Comparison of ENCODE assay signal across 1 cellular context in genomic region chr20:3168079-3168828, GRCh38.
A peak's percentile ranks its signal among the peaks of the same experiment; 100 is the strongest.
TF ChIP-seq lines count a peak whose summit lies in the region.

No MANE protein-coding gene starts in this region.

TF ChIP-seq in WTC11, 78 proteins besides CTCF, POLR2A, EP300 and RAD21 (continued from another document):
- peak; percentile 61; the same call in 1 of the 2 replicates for TF ChIP-seq ARID4B (CRISPR knock-in tag; IDR thresholded peaks at IDR 0.05; ENCODE audit: borderline replicate concordance)
- TF ChIP-seq JUN (CRISPR knock-in tag; IDR thresholded peaks at IDR 0.05): no peak
- TF ChIP-seq CREM (CRISPR knock-in tag; IDR thresholded peaks at IDR 0.05): no peak
- no peak for TF ChIP-seq ZNF263 (CRISPR knock-in tag; IDR thresholded peaks at IDR 0.05; ENCODE audit: low read depth)
- no peak for TF ChIP-seq ZNF532 (CRISPR knock-in tag; IDR thresholded peaks at IDR 0.05; ENCODE audit: borderline replicate concordance)
